Comparison of ENCODE assay signal across 16 cellular contexts in genomic region chr20:38867062-38867359, GRCh38.
"Had no signal": no experiment of that assay in that cellular context is flagged by ENCODE, and none has a peak within 500 bp of the region (broad histone marks: within the 10 kb centered on the region; RNA-seq: fewer than 3 reads in every experiment).

No MANE protein-coding gene starts in this region.

- H3K9me3 ChIP-seq: sigmoid colon, thoracic aorta had no signal

- DNase-seq: activated CD4-positive, alpha-beta memory T cell treated with anti-CD3 and anti-CD28 coated beads for 36 hours; activated CD8-positive, alpha-beta memory T cell treated with anti-CD3 and anti-CD28 coated beads, Interleukin-2, amount 50 U/mL, for 48 hours; activated effector memory CD4-positive, alpha-beta T cell treated with Interleukin-2 at 50 U/mL for 16 hours; anterior cingulate cortex; dorsolateral prefrontal cortex; hypothalamus; naive thymus-derived CD8-positive, alpha-beta T cell; nucleus accumbens; sigmoid colon; stimulated activated CD4-positive, alpha-beta T cell treated with anti-CD3 and anti-CD28 coated beads, Interleukin-12 subunit alpha, Interleukin-12 subunit beta, amount 100 ng/mL, for 4 hours; stomach; T-helper 2 cell had no signal

- H3K27me3 Mint-ChIP-seq: activated CD4-positive, alpha-beta memory T cell treated with anti-CD3 and anti-CD28 coated beads for 36 hours; activated naive CD8-positive, alpha-beta T cell; naive thymus-derived CD8-positive, alpha-beta T cell had no signal

- H3K36me3 ChIP-seq: esophagus muscularis mucosa, sigmoid colon, stomach, thoracic aorta had no signal

- H3K4me3 Mint-ChIP-seq: activated CD4-positive, alpha-beta memory T cell treated with anti-CD3 and anti-CD28 coated beads for 36 hours; activated naive CD8-positive, alpha-beta T cell; naive thymus-derived CD8-positive, alpha-beta T cell had no signal

- ATAC-seq: naive thymus-derived CD8-positive, alpha-beta T cell had no signal

- H3K4me3 ChIP-seq: dorsolateral prefrontal cortex, esophagus muscularis mucosa, lung, sigmoid colon, stomach, thoracic aorta had no signal

- H3K27me3 ChIP-seq: dorsolateral prefrontal cortex had no signal

- H3K9me3 Mint-ChIP-seq: activated CD4-positive, alpha-beta memory T cell treated with anti-CD3 and anti-CD28 coated beads for 36 hours; naive thymus-derived CD8-positive, alpha-beta T cell had no signal

- H3K27ac ChIP-seq: sigmoid colon, stomach, thoracic aorta had no signal

- H3K4me1 ChIP-seq: sigmoid colon had no signal

- H3K27ac Mint-ChIP-seq: activated CD4-positive, alpha-beta memory T cell treated with anti-CD3 and anti-CD28 coated beads for 36 hours; activated naive CD8-positive, alpha-beta T cell had no signal
